ENCODE assay signal across 1 cellular context in the genomic region with DNA sequence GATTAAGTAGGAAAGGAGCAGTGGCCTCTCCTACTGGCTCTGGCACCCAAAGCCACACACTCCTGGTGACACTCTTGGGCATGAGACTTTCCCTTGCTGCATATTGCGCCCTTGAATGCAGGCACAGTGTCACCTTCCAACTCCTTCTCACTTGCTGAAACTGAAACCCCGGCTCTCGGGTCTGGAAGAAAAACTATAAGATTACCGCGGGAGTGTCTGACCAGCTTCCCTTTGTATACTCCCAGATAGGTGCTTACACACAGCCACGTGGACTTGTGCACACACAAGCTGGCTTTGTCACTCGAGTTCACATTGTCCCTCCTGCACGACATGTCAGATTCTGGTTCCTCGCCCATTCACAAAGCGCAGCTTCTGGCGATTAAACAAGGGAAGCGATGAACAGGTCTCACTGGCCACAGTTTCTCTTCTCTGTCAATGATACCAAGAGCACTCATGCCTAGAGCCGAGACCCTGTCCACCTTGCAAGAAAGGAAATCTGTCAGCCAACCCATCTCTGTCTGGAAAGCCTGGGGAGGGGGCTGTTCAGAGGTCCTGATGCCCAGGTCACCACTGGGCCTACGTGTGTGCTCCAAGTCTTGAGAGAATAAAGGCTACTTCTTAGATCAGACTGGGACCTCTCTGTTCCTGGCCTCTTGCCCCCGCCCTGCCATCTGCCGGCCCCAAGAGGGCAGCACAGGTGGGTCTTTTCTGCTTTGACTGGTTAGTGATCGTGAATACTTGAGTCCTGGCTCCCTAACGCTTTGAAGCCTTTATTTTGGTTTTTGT.
TF ChIP-seq lines count a peak whose summit lies in the region.

No MANE protein-coding gene starts in this region.

TF ChIP-seq in H1, 55 proteins besides CTCF, POLR2A, EP300 and RAD21:
- TF ChIP-seq BACH1 (IDR thresholded peaks at IDR 0.05; ENCODE audit: low read length) (no peak), BCL11A (IDR thresholded peaks at IDR 0.05; ENCODE audit: low read depth in 2 of 2, low read length in 2 of 2) (no peak), KDM4A (IDR thresholded peaks at IDR 0.05; ENCODE audit: low read depth, low read length, severe bottlenecking) (no peak), JUN (IDR thresholded peaks at IDR 0.05; ENCODE audit: low read depth, low read length) (no peak), RFX5 (IDR thresholded peaks at IDR 0.05; ENCODE audit: borderline replicate concordance, low read depth, low read length) (no peak), ASH2L (IDR thresholded peaks at IDR 0.05; ENCODE audit: low read length) (no peak), CHD1 (IDR thresholded peaks at IDR 0.05; ENCODE audit: low read depth, low read length) (no peak), GABPA (IDR thresholded peaks at IDR 0.05; ENCODE audit: borderline replicate concordance, insufficient read depth, low read length) (no peak), SIRT6 (IDR thresholded peaks at IDR 0.05; ENCODE audit: low read length) (no peak), SP4 (IDR thresholded peaks at IDR 0.05; ENCODE audit: low read length) (no peak), HDAC2 (IDR thresholded peaks at IDR 0.05; ENCODE audit: borderline replicate concordance in 1 of 2, low read depth in 2 of 2, low read length in 2 of 2) (no peak), CHD2 (IDR thresholded peaks at IDR 0.05; ENCODE audit: low read length) (no peak), NRF1 (IDR thresholded peaks at IDR 0.05; ENCODE audit: low read depth, low read length) (no peak), KDM1A (IDR thresholded peaks at IDR 0.05; ENCODE audit: borderline replicate concordance, low read length) (no peak), RBBP5 (IDR thresholded peaks at IDR 0.05; ENCODE audit: borderline replicate concordance, low read depth, low read length) (no peak), TAF7 (optimal IDR thresholded peaks at IDR 0.05; ENCODE audit: borderline replicate concordance, low read depth, low read length) (no peak), TBP (IDR thresholded peaks at IDR 0.05; ENCODE audit: low read depth, low read length) (no peak), SIX5 (IDR thresholded peaks at IDR 0.05; ENCODE audit: low read depth, low read length) (no peak), GTF2F1 (IDR thresholded peaks at IDR 0.05; ENCODE audit: borderline replicate concordance, low read depth, low read length) (no peak)
- TF ChIP-seq, protein P1, sequence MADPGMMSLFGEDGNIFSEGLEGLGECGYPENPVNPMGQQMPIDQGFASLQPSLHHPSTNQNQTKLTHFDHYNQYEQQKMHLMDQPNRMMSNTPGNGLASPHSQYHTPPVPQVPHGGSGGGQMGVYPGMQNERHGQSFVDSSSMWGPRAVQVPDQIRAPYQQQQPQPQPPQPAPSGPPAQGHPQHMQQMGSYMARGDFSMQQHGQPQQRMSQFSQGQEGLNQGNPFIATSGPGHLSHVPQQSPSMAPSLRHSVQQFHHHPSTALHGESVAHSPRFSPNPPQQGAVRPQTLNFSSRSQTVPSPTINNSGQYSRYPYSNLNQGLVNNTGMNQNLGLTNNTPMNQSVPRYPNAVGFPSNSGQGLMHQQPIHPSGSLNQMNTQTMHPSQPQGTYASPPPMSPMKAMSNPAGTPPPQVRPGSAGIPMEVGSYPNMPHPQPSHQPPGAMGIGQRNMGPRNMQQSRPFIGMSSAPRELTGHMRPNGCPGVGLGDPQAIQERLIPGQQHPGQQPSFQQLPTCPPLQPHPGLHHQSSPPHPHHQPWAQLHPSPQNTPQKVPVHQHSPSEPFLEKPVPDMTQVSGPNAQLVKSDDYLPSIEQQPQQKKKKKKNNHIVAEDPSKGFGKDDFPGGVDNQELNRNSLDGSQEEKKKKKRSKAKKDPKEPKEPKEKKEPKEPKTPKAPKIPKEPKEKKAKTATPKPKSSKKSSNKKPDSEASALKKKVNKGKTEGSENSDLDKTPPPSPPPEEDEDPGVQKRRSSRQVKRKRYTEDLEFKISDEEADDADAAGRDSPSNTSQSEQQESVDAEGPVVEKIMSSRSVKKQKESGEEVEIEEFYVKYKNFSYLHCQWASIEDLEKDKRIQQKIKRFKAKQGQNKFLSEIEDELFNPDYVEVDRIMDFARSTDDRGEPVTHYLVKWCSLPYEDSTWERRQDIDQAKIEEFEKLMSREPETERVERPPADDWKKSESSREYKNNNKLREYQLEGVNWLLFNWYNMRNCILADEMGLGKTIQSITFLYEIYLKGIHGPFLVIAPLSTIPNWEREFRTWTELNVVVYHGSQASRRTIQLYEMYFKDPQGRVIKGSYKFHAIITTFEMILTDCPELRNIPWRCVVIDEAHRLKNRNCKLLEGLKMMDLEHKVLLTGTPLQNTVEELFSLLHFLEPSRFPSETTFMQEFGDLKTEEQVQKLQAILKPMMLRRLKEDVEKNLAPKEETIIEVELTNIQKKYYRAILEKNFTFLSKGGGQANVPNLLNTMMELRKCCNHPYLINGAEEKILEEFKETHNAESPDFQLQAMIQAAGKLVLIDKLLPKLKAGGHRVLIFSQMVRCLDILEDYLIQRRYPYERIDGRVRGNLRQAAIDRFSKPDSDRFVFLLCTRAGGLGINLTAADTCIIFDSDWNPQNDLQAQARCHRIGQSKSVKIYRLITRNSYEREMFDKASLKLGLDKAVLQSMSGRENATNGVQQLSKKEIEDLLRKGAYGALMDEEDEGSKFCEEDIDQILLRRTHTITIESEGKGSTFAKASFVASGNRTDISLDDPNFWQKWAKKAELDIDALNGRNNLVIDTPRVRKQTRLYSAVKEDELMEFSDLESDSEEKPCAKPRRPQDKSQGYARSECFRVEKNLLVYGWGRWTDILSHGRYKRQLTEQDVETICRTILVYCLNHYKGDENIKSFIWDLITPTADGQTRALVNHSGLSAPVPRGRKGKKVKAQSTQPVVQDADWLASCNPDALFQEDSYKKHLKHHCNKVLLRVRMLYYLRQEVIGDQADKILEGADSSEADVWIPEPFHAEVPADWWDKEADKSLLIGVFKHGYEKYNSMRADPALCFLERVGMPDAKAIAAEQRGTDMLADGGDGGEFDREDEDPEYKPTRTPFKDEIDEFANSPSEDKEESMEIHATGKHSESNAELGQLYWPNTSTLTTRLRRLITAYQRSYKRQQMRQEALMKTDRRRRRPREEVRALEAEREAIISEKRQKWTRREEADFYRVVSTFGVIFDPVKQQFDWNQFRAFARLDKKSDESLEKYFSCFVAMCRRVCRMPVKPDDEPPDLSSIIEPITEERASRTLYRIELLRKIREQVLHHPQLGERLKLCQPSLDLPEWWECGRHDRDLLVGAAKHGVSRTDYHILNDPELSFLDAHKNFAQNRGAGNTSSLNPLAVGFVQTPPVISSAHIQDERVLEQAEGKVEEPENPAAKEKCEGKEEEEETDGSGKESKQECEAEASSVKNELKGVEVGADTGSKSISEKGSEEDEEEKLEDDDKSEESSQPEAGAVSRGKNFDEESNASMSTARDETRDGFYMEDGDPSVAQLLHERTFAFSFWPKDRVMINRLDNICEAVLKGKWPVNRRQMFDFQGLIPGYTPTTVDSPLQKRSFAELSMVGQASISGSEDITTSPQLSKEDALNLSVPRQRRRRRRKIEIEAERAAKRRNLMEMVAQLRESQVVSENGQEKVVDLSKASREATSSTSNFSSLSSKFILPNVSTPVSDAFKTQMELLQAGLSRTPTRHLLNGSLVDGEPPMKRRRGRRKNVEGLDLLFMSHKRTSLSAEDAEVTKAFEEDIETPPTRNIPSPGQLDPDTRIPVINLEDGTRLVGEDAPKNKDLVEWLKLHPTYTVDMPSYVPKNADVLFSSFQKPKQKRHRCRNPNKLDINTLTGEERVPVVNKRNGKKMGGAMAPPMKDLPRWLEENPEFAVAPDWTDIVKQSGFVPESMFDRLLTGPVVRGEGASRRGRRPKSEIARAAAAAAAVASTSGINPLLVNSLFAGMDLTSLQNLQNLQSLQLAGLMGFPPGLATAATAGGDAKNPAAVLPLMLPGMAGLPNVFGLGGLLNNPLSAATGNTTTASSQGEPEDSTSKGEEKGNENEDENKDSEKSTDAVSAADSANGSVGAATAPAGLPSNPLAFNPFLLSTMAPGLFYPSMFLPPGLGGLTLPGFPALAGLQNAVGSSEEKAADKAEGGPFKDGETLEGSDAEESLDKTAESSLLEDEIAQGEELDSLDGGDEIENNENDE (IDR thresholded peaks at IDR 0.05; ENCODE audit: insufficient replicate concordance, low read length) = no peak
TF ChIP-seq in H1: peak in this region for 0.
